In genomic region chr15:63000706-63001105, GRCh38 we compare ENCODE assay signal across 1 cellular context.
TF ChIP-seq lines count a peak whose summit lies in the region.

No MANE protein-coding gene starts in this region.

TF ChIP-seq in H1, 55 proteins besides CTCF, POLR2A, EP300 and RAD21:
- no peak for TF ChIP-seq RNF2 (IDR thresholded peaks at IDR 0.05; ENCODE audit: borderline replicate concordance, low read depth, low read length, missing control alignments, poor library complexity, severe bottlenecking)
- TF ChIP-seq CREB1 (IDR thresholded peaks at IDR 0.05), result no peak
- TF ChIP-seq HDAC2 (IDR thresholded peaks at IDR 0.05; ENCODE audit: borderline replicate concordance in 1 of 2, low read depth in 2 of 2, low read length in 2 of 2), result no peak
- no peak for TF ChIP-seq CHD7 (IDR thresholded peaks at IDR 0.05; ENCODE audit: insufficient replicate concordance, low read length)
- no peak for TF ChIP-seq SRF (IDR thresholded peaks at IDR 0.05; ENCODE audit: low read depth, low read length)
- no peak for TF ChIP-seq KDM4A (IDR thresholded peaks at IDR 0.05; ENCODE audit: low read depth, low read length, severe bottlenecking)
- no peak for TF ChIP-seq BACH1 (IDR thresholded peaks at IDR 0.05; ENCODE audit: low read length)
- no peak for TF ChIP-seq SIN3A (conservative IDR thresholded peaks at IDR 0.05 in 1 of 2, IDR thresholded peaks at IDR 0.05 in 1 of 2; ENCODE audit: low read depth in 1 of 2, low read length in 2 of 2)
- no peak for TF ChIP-seq NRF1 (IDR thresholded peaks at IDR 0.05; ENCODE audit: low read depth, low read length)
- no peak for TF ChIP-seq CTBP2 (IDR thresholded peaks at IDR 0.05; ENCODE audit: borderline replicate concordance, insufficient read depth, insufficient read length, low read length)
- no peak for TF ChIP-seq CEBPB (IDR thresholded peaks at IDR 0.05; ENCODE audit: low read depth, low read length)
TF ChIP-seq in H1: peak in this region for 0.
